Comparison of ENCODE assay signal across 21 cellular contexts in the genomic region with DNA sequence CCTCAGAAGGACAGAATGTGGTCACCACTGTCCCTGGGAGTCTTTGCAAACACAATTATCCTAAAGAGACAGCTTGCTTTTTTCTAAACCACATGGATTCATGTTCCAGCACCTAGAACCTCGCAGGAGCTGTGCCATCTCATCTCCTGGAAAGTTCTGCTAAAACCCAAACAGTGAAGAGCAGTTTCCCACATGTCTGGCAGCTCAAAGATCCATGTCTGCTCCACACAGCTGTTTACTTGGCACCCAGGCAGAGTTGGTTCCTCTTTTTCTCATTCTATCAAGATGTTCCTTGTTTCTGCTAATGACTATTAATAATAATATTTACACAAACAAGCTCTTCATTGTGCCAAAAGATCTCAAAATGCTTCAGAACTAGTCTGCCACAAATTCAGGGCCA. TPM values are rescaled to one million over a fixed set of nuclear protein-coding genes. Genes with fewer than 3 reads are reported as not detected.
"Had no signal": no experiment of that assay in that cellular context is flagged by ENCODE, and none has a peak within 500 bp of the region (broad histone marks: within the 10 kb centered on the region; RNA-seq: fewer than 3 reads in every experiment).

No MANE protein-coding gene starts in this region.

- H3K4me3 ChIP-seq: hepatocyte, left ventricle myocardium inferior, prostate gland, right lobe of liver, spleen, testis, uterus had no signal

- H3K27ac ChIP-seq: hepatocyte, left ventricle myocardium inferior, prostate gland, right lobe of liver, testis, uterus, WERI-Rb-1 had no signal

- ATAC-seq: activated CD8-positive, alpha-beta memory T cell treated with anti-CD3 and anti-CD28 coated beads, Interleukin-2, amount 10 ng/mL, durations not matched to agents 7 days and 5 days; activated naive CD8-positive, alpha-beta T cell treated with anti-CD3 and anti-CD28 coated beads, Interleukin-2, amount 50 U/mL, for 24 hours had no signal

- H3K27me3 ChIP-seq: hepatocyte, right lobe of liver, spleen, testis, uterus had no signal

- H3K4me2 ChIP-seq: hepatocyte had no signal

- H3K4me1 ChIP-seq: left ventricle myocardium inferior, prostate gland, right lobe of liver, testis, uterus had no signal

- H3K9me3 ChIP-seq: left ventricle myocardium inferior, prostate gland, right lobe of liver, spleen, testis, uterus had no signal

- H3K36me3 ChIP-seq: left ventricle myocardium inferior, prostate gland, right lobe of liver, spleen, uterus, WERI-Rb-1 had no signal

- DNase-seq: activated CD4-positive, alpha-beta T cell treated with anti-CD3 and anti-CD28 coated beads, Interleukin-2, amount 50 U/mL, for 48 hours; activated CD8-positive, alpha-beta memory T cell treated with anti-CD3 and anti-CD28 coated beads, Interleukin-2, amount 10 ng/mL, durations not matched to agents 7 days and 5 days; activated naive CD4-positive, alpha-beta T cell treated with anti-CD3 and anti-CD28 coated beads for 36 hours; activated naive CD8-positive, alpha-beta T cell treated with anti-CD3 and anti-CD28 coated beads, Interleukin-2, amount 50 U/mL, for 24 hours; activated T-cell treated with anti-CD3 and anti-CD28 coated beads, Interleukin-2, amount 50 U/mL, for 1 hour; aorta; endodermal cell; kidney; left ventricle myocardium inferior; nephron progenitor cell; occipital lobe; right lobe of liver; spleen; T-helper 1 cell; T1000; testis; uterus; WERI-Rb-1 had no signal

RNA-seq across cellular contexts. Expression of a gene that starts 30.1 kb away (rescaled TPM):
- total RNA-seq: activated CD8-positive, alpha-beta memory T cell treated with anti-CD3 and anti-CD28 coated beads, Interleukin-2, amount 10 ng/mL, durations not matched to agents 7 days and 5 days; activated naive CD4-positive, alpha-beta T cell treated with anti-CD3 and anti-CD28 coated beads for 36 hours; activated T-helper 2 cell treated with anti-CD3 and anti-CD28 coated beads, Interferon-gamma antibody, Interleukin-2, Interleukin-4, amounts not matched to agents 10 μg/mL and 5 μg/mL and 100 μg/mL, durations not matched to agents 14 hours and 24 hours and 36 hours had no signal
